Comparison of ENCODE assay signal across 1 cellular context in the genomic region with DNA sequence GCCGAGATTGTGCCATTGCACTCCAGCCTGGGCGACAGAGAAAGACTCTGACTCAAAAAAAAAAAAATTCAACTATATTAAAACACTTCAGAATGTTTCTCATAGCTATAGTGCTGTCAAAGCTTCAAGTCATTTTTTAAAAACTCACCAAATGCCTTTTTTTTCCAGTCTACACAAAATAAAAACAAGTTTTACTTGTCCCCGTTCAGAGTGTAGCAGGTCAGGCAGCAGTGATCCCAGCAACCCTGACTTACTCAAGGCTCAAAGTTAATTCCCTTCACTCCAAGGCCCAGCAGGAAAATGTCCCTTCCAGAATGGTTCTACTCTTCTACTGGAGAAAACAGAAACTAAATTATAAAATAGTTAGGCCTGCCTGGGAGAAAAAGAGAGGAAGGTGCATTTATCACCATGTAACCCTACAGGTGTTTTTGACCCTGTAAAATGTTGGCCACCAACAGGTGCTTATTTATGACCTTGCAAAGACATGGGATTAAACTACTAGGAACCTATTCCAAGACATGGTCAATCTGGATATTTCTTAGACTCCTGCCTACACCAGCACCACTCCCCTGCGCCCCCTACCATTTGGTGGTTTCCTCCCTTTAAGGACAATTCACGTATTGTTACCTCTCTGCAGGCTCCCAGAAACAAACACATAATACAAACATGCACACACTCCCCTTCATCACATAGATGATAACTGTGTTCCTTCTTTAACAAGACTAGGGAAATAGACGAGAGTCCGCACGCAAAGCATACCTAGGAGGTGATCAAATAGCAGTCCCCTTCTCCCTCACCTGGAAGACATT.
TF ChIP-seq lines count a peak whose summit lies in the region.

No MANE protein-coding gene starts in this region.

TF ChIP-seq in HepG2, 621 proteins besides CTCF, POLR2A, EP300 and RAD21 (continues in another document):
- TF ChIP-seq ZNF672 (CRISPR knock-in tag; IDR thresholded peaks at IDR 0.05) (no peak), ZNF432 (CRISPR knock-in tag; IDR thresholded peaks at IDR 0.05; ENCODE audit: borderline replicate concordance) (no peak), ATRX (CRISPR knock-in tag; IDR thresholded peaks at IDR 0.05; ENCODE audit: borderline replicate concordance) (no peak), ZNF564 (CRISPR knock-in tag; IDR thresholded peaks at IDR 0.05) (no peak), ZNF160 (CRISPR knock-in tag; IDR thresholded peaks at IDR 0.05) (no peak), ZNF713 (CRISPR knock-in tag; IDR thresholded peaks at IDR 0.05) (no peak), NAIF1 (CRISPR knock-in tag; IDR thresholded peaks at IDR 0.05; ENCODE audit: borderline replicate concordance) (0 out of 2 replicates have a peak, but pooled peaks have one; percentile 43), STAG1 (CRISPR knock-in tag; IDR thresholded peaks at IDR 0.05) (no peak), ATF7-NPFF (CRISPR knock-in tag; IDR thresholded peaks at IDR 0.05; ENCODE audit: low read depth) (no peak), IKZF1 (IDR thresholded peaks at IDR 0.05) (no peak), SOX13 (IDR thresholded peaks at IDR 0.05) (no peak), SOX13 (CRISPR knock-in tag; conservative IDR thresholded peaks at IDR 0.05 in 1 of 2, IDR thresholded peaks at IDR 0.05 in 1 of 2) (peak in 1 of 2 experiments; percentile 57; a peak in 1 of 4 replicates), SOX5 (CRISPR knock-in tag; IDR thresholded peaks at IDR 0.05; ENCODE audit: borderline replicate concordance) (peak; percentile 17; the same call in 1 of the 2 replicates), ASH2L (IDR thresholded peaks at IDR 0.05; ENCODE audit: insufficient read length, low read depth, low read length) (peak; percentile 32), EED (CRISPR knock-in tag; IDR thresholded peaks at IDR 0.05) (no peak), ZSCAN25 (CRISPR knock-in tag; IDR thresholded peaks at IDR 0.05) (no peak), ARID2 (CRISPR knock-in tag; IDR thresholded peaks at IDR 0.05; ENCODE audit: borderline replicate concordance) (0 out of 2 replicates have a peak, but pooled peaks have one; percentile 44), IRX3 (CRISPR knock-in tag; IDR thresholded peaks at IDR 0.05; ENCODE audit: borderline replicate concordance, low read depth) (no peak), SP1 (IDR thresholded peaks at IDR 0.05) (no peak), SP1 (CRISPR knock-in tag; IDR thresholded peaks at IDR 0.05) (no peak), ATF7 (IDR thresholded peaks at IDR 0.05) (no peak), ATF7 (CRISPR knock-in tag; IDR thresholded peaks at IDR 0.05) (no peak), NFE2L2 (IDR thresholded peaks at IDR 0.05; ENCODE audit: low read length) (no peak), ETV6 (CRISPR knock-in tag; conservative IDR thresholded peaks at IDR 0.05) (no peak), ZNF224 (CRISPR knock-in tag; IDR thresholded peaks at IDR 0.05) (no peak)
- TF ChIP-seq, protein P1, sequence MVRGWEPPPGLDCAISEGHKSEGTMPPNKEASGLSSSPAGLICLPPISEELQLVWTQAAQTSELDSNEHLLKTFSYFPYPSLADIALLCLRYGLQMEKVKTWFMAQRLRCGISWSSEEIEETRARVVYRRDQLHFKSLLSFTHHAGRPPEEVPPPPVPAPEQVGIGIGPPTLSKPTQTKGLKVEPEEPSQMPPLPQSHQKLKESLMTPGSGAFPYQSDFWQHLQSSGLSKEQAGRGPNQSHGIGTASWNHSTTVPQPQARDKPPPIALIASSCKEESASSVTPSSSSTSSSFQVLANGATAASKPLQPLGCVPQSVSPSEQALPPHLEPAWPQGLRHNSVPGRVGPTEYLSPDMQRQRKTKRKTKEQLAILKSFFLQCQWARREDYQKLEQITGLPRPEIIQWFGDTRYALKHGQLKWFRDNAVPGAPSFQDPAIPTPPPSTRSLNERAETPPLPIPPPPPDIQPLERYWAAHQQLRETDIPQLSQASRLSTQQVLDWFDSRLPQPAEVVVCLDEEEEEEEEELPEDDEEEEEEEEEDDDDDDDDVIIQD (CRISPR knock-in tag; IDR thresholded peaks at IDR 0.05; ENCODE audit: low read depth), result no peak
- TF ChIP-seq, protein P2, sequence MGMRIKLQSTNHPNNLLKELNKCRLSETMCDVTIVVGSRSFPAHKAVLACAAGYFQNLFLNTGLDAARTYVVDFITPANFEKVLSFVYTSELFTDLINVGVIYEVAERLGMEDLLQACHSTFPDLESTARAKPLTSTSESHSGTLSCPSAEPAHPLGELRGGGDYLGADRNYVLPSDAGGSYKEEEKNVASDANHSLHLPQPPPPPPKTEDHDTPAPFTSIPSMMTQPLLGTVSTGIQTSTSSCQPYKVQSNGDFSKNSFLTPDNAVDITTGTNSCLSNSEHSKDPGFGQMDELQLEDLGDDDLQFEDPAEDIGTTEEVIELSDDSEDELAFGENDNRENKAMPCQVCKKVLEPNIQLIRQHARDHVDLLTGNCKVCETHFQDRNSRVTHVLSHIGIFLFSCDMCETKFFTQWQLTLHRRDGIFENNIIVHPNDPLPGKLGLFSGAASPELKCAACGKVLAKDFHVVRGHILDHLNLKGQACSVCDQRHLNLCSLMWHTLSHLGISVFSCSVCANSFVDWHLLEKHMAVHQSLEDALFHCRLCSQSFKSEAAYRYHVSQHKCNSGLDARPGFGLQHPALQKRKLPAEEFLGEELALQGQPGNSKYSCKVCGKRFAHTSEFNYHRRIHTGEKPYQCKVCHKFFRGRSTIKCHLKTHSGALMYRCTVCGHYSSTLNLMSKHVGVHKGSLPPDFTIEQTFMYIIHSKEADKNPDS (CRISPR knock-in tag; IDR thresholded peaks at IDR 0.05), result no peak
- TF ChIP-seq, protein P3, sequence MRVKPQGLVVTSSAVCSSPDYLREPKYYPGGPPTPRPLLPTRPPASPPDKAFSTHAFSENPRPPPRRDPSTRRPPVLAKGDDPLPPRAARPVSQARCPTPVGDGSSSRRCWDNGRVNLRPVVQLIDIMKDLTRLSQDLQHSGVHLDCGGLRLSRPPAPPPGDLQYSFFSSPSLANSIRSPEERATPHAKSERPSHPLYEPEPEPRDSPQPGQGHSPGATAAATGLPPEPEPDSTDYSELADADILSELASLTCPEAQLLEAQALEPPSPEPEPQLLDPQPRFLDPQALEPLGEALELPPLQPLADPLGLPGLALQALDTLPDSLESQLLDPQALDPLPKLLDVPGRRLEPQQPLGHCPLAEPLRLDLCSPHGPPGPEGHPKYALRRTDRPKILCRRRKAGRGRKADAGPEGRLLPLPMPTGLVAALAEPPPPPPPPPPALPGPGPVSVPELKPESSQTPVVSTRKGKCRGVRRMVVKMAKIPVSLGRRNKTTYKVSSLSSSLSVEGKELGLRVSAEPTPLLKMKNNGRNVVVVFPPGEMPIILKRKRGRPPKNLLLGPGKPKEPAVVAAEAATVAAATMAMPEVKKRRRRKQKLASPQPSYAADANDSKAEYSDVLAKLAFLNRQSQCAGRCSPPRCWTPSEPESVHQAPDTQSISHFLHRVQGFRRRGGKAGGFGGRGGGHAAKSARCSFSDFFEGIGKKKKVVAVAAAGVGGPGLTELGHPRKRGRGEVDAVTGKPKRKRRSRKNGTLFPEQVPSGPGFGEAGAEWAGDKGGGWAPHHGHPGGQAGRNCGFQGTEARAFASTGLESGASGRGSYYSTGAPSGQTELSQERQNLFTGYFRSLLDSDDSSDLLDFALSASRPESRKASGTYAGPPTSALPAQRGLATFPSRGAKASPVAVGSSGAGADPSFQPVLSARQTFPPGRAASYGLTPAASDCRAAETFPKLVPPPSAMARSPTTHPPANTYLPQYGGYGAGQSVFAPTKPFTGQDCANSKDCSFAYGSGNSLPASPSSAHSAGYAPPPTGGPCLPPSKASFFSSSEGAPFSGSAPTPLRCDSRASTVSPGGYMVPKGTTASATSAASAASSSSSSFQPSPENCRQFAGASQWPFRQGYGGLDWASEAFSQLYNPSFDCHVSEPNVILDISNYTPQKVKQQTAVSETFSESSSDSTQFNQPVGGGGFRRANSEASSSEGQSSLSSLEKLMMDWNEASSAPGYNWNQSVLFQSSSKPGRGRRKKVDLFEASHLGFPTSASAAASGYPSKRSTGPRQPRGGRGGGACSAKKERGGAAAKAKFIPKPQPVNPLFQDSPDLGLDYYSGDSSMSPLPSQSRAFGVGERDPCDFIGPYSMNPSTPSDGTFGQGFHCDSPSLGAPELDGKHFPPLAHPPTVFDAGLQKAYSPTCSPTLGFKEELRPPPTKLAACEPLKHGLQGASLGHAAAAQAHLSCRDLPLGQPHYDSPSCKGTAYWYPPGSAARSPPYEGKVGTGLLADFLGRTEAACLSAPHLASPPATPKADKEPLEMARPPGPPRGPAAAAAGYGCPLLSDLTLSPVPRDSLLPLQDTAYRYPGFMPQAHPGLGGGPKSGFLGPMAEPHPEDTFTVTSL (CRISPR knock-in tag; IDR thresholded peaks at IDR 0.05; ENCODE audit: borderline replicate concordance), result no peak
- TF ChIP-seq, protein P4, sequence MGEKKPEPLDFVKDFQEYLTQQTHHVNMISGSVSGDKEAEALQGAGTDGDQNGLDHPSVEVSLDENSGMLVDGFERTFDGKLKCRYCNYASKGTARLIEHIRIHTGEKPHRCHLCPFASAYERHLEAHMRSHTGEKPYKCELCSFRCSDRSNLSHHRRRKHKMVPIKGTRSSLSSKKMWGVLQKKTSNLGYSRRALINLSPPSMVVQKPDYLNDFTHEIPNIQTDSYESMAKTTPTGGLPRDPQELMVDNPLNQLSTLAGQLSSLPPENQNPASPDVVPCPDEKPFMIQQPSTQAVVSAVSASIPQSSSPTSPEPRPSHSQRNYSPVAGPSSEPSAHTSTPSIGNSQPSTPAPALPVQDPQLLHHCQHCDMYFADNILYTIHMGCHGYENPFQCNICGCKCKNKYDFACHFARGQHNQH (CRISPR knock-in tag; IDR thresholded peaks at IDR 0.05), result no peak
- TF ChIP-seq, protein P5, sequence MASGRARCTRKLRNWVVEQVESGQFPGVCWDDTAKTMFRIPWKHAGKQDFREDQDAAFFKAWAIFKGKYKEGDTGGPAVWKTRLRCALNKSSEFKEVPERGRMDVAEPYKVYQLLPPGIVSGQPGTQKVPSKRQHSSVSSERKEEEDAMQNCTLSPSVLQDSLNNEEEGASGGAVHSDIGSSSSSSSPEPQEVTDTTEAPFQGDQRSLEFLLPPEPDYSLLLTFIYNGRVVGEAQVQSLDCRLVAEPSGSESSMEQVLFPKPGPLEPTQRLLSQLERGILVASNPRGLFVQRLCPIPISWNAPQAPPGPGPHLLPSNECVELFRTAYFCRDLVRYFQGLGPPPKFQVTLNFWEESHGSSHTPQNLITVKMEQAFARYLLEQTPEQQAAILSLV (CRISPR knock-in tag; IDR thresholded peaks at IDR 0.05; ENCODE audit: borderline replicate concordance), result no peak
- TF ChIP-seq, protein P6, sequence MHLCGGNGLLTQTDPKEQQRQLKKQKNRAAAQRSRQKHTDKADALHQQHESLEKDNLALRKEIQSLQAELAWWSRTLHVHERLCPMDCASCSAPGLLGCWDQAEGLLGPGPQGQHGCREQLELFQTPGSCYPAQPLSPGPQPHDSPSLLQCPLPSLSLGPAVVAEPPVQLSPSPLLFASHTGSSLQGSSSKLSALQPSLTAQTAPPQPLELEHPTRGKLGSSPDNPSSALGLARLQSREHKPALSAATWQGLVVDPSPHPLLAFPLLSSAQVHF (CRISPR knock-in tag; IDR thresholded peaks at IDR 0.05), result no peak
- TF ChIP-seq, protein P7, sequence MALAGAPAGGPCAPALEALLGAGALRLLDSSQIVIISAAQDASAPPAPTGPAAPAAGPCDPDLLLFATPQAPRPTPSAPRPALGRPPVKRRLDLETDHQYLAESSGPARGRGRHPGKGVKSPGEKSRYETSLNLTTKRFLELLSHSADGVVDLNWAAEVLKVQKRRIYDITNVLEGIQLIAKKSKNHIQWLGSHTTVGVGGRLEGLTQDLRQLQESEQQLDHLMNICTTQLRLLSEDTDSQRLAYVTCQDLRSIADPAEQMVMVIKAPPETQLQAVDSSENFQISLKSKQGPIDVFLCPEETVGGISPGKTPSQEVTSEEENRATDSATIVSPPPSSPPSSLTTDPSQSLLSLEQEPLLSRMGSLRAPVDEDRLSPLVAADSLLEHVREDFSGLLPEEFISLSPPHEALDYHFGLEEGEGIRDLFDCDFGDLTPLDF (CRISPR knock-in tag; IDR thresholded peaks at IDR 0.05), result no peak
- TF ChIP-seq, protein P8, sequence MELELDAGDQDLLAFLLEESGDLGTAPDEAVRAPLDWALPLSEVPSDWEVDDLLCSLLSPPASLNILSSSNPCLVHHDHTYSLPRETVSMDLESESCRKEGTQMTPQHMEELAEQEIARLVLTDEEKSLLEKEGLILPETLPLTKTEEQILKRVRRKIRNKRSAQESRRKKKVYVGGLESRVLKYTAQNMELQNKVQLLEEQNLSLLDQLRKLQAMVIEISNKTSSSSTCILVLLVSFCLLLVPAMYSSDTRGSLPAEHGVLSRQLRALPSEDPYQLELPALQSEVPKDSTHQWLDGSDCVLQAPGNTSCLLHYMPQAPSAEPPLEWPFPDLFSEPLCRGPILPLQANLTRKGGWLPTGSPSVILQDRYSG (CRISPR knock-in tag; IDR thresholded peaks at IDR 0.05), result no peak
- TF ChIP-seq, protein P9, sequence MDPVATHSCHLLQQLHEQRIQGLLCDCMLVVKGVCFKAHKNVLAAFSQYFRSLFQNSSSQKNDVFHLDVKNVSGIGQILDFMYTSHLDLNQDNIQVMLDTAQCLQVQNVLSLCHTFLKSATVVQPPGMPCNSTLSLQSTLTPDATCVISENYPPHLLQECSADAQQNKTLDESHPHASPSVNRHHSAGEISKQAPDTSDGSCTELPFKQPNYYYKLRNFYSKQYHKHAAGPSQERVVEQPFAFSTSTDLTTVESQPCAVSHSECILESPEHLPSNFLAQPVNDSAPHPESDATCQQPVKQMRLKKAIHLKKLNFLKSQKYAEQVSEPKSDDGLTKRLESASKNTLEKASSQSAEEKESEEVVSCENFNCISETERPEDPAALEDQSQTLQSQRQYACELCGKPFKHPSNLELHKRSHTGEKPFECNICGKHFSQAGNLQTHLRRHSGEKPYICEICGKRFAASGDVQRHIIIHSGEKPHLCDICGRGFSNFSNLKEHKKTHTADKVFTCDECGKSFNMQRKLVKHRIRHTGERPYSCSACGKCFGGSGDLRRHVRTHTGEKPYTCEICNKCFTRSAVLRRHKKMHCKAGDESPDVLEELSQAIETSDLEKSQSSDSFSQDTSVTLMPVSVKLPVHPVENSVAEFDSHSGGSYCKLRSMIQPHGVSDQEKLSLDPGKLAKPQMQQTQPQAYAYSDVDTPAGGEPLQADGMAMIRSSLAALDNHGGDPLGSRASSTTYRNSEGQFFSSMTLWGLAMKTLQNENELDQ (CRISPR knock-in tag; IDR thresholded peaks at IDR 0.05; ENCODE audit: borderline replicate concordance), result no peak
- TF ChIP-seq, protein P10, sequence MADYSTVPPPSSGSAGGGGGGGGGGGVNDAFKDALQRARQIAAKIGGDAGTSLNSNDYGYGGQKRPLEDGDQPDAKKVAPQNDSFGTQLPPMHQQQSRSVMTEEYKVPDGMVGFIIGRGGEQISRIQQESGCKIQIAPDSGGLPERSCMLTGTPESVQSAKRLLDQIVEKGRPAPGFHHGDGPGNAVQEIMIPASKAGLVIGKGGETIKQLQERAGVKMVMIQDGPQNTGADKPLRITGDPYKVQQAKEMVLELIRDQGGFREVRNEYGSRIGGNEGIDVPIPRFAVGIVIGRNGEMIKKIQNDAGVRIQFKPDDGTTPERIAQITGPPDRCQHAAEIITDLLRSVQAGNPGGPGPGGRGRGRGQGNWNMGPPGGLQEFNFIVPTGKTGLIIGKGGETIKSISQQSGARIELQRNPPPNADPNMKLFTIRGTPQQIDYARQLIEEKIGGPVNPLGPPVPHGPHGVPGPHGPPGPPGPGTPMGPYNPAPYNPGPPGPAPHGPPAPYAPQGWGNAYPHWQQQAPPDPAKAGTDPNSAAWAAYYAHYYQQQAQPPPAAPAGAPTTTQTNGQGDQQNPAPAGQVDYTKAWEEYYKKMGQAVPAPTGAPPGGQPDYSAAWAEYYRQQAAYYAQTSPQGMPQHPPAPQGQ (CRISPR knock-in tag; IDR thresholded peaks at IDR 0.05; ENCODE audit: borderline replicate concordance), result no peak
